In genomic region chr10:58776613-58777318, GRCh38 we compare ENCODE assay signal across 25 cellular contexts.
DNase-seq lines count a peak whose midpoint lies in the region; ATAC-seq and TF ChIP-seq lines count a peak whose summit lies in the region.
"Had no signal": no experiment of that assay in that cellular context is flagged by ENCODE, and none has a peak within 500 bp of the region (broad histone marks: within the 10 kb centered on the region; RNA-seq: fewer than 3 reads in every experiment).

No MANE protein-coding gene starts in this region.

- ATAC-seq in Right ventricle myocardium inferior: peak; percentile 64
- ATAC-seq: effector memory CD8-positive, alpha-beta T cell had no signal

- H3K9ac ChIP-seq in fibroblast of lung (ENCODE audit: insufficient read depth, low read length): no peak overlapping the region

- H3K4me3 Mint-ChIP-seq in endothelial cell (ENCODE audit: unreplicated experiment): no peak overlapping the region
- H3K4me3 Mint-ChIP-seq: effector memory CD8-positive, alpha-beta T cell; neural crest cell had no signal

- H3K36me3 ChIP-seq in right atrium auricular region (no peaks in the 10 kb centered on the region), fibroblast of lung (ENCODE audit: control insufficient read depth, insufficient read depth, low read length) (no peaks in the 10 kb centered on the region), hepatocyte (replicated peaks; ENCODE audit: insufficient read depth, low read depth) (no peaks in the 10 kb centered on the region)
- H3K36me3 ChIP-seq: adrenal gland, esophagus muscularis mucosa, sigmoid colon, suprapubic skin had no signal

- H3K4me3 ChIP-seq in right atrium auricular region (no peak overlapping the region), fibroblast of lung (replicated peaks in 1 of 4; ENCODE audit: control extremely low read depth in 1 of 4, insufficient read depth in 1 of 4, low read depth in 3 of 4, low read length in 4 of 4) (no peak overlapping the region), hepatocyte (no peak overlapping the region)
- H3K4me3 ChIP-seq: adrenal gland, esophagus muscularis mucosa, lung, sigmoid colon, suprapubic skin had no signal

- peaks cover 4% of the 10 kb centered on the region for H3K4me1 Mint-ChIP-seq in endothelial cell (ENCODE audit: unreplicated experiment)
- H3K4me1 Mint-ChIP-seq: neural crest cell had no signal

- DNase-seq in Right ventricle myocardium inferior (ENCODE audit: missing footprints) (no peak), right atrium auricular region (ENCODE audit: low spot score) (no peak), fibroblast of lung (ENCODE audit: low read depth in 2 of 2) (no peak), hepatocyte (ENCODE audit: low spot score) (no peak), endothelial cell (ENCODE audit: low spot score) (no peak), T-helper 1 cell (no peak), DMS53 (lab: John Stamatoyannopoulos, UW) (no peak), NCI-H2227 (lab: John Stamatoyannopoulos, UW; ENCODE audit: unreplicated experiment) (no peak)
- DNase-seq: activated CD4-positive, alpha-beta T cell treated with anti-CD3 and anti-CD28 coated beads, Interleukin-2, amount 50 U/mL, for 48 hours; activated CD4-positive, CD25-positive, alpha-beta regulatory T cell; activated naive CD4-positive, alpha-beta T cell treated with Interleukin-2 at 50 U/mL for 16 hours; DMS153; effector memory CD8-positive, alpha-beta T cell; kidney; NCI-H2171; NCI-H526; NK-92 treated with Interleukin-12 subunit alpha and Interleukin-12 subunit beta, amount 100 ng/mL, for 24 hours; sigmoid colon; stimulated activated CD4-positive, alpha-beta T cell treated with anti-CD3 and anti-CD28 coated beads, Interleukin-15, amount 100 ng/mL, for 24 hours; stimulated activated naive CD4-positive, alpha-beta T cell had no signal

- H3K27me3 Mint-ChIP-seq in endothelial cell (ENCODE audit: unreplicated experiment): no peaks in the 10 kb centered on the region
- H3K27me3 Mint-ChIP-seq: effector memory CD8-positive, alpha-beta T cell had no signal

- H3K27ac Mint-ChIP-seq in endothelial cell (ENCODE audit: unreplicated experiment): no peak overlapping the region
- H3K27ac Mint-ChIP-seq: effector memory CD8-positive, alpha-beta T cell had no signal

- H3K9me2 ChIP-seq in hepatocyte (replicated peaks; ENCODE audit: insufficient read depth): no peaks in the 10 kb centered on the region

- no peak overlapping the region for H2AFZ ChIP-seq in fibroblast of lung (ENCODE audit: low read length)
- no peak overlapping the region for H2AFZ ChIP-seq in hepatocyte

- H3K79me2 ChIP-seq in fibroblast of lung (ENCODE audit: control insufficient read depth, insufficient read depth, low read length): no peaks in the 10 kb centered on the region
- H3K79me2 ChIP-seq in hepatocyte: no peaks in the 10 kb centered on the region

- no peaks in the 10 kb centered on the region for H3K9me3 Mint-ChIP-seq in endothelial cell (ENCODE audit: unreplicated experiment)
- H3K9me3 Mint-ChIP-seq: neural crest cell had no signal

- H3K4me1 ChIP-seq in right atrium auricular region: peaks cover 0 to 18% of the 10 kb centered on the region in 2 donors
- peaks cover 8% of the 10 kb centered on the region for H3K4me1 ChIP-seq in fibroblast of lung (ENCODE audit: control insufficient read depth, extremely low read depth, insufficient read depth, low read length)
- H3K4me1 ChIP-seq in hepatocyte (ENCODE audit: insufficient read depth): peaks cover 8% of the 10 kb centered on the region

- H3K27me3 ChIP-seq in right atrium auricular region (no peaks in the 10 kb centered on the region), fibroblast of lung (ENCODE audit: control insufficient read depth, insufficient read depth, low read length) (no peaks in the 10 kb centered on the region), hepatocyte (no peaks in the 10 kb centered on the region)
- H3K27me3 ChIP-seq: adrenal gland, esophagus muscularis mucosa, sigmoid colon, suprapubic skin had no signal

- no peaks in the 10 kb centered on the region for H3K36me3 Mint-ChIP-seq in endothelial cell (ENCODE audit: low read depth, unreplicated experiment)

- H4K20me1 ChIP-seq in fibroblast of lung (ENCODE audit: control insufficient read depth, extremely low read depth, insufficient read depth, low read length) (no peaks in the 10 kb centered on the region), hepatocyte (ENCODE audit: insufficient read depth, poor library complexity, severe bottlenecking) (no peaks in the 10 kb centered on the region)

- H3K27ac ChIP-seq in right atrium auricular region (peak overlapping the region in 1 of 2 donors; percentile 36), fibroblast of lung (ENCODE audit: insufficient read depth, low read length) (no peak overlapping the region), hepatocyte (peak overlapping the region; percentile 33)
- H3K27ac ChIP-seq: suprapubic skin had no signal

- H3K9me3 ChIP-seq in right atrium auricular region: no peaks in the 10 kb centered on the region
- H3K9me3 ChIP-seq in fibroblast of lung (ENCODE audit: control insufficient read depth, insufficient read depth, low read depth, low read length): no peaks in the 10 kb centered on the region
- no peaks in the 10 kb centered on the region for H3K9me3 ChIP-seq in hepatocyte (ENCODE audit: low read depth)
- H3K9me3 ChIP-seq: adrenal gland, esophagus muscularis mucosa, sigmoid colon, suprapubic skin had no signal

- peak overlapping the region; percentile 2 for H3K4me2 ChIP-seq in fibroblast of lung (ENCODE audit: extremely low read depth, insufficient read depth, low read length)
- H3K4me2 ChIP-seq in hepatocyte: peak overlapping the region; percentile 30

- TF ChIP-seq CTCF in right atrium auricular region (IDR thresholded peaks at IDR 0.05) (no peak), fibroblast of lung (conservative IDR thresholded peaks at IDR 0.05 in 1 of 2, IDR thresholded peaks at IDR 0.05 in 1 of 2; ENCODE audit: low read depth in 1 of 2, low read length in 2 of 2) (no peak), hepatocyte (IDR thresholded peaks at IDR 0.05; ENCODE audit: poor library complexity) (no peak), endothelial cell (IDR thresholded peaks at IDR 0.05; ENCODE audit: unreplicated experiment) (no peak)

- 60% methylated on average over 5 of the region's 5 CpGs for WGBS in hepatocyte (ENCODE audit: low lambda C conversion rate, missing lambda C conversion rate)

- intact Hi-C loops in Right ventricle myocardium inferior (cut with DNase I): loop anchor here (10.0 kb wide), 1 partner anchor 262 kb away; the partner anchor contains the start of gene BICC1
